In the genomic region with DNA sequence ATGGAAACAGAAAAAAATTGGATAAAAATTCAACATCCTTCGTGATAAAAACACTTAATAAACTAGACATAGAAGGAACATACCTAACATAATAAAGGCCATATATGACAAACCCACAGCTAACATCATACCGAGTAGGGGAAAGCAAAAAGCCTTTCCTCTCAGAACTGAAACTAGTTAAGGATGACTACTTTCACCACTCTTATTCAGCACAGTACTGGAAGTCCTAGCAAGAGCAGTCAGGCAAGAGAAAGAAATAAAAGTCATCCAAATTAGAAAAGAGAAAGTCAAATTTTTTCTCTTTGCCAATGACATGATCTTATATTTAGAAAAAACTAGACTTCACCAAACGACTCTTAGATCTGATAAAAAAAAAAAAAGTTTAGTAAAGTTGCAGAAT, we compare ENCODE assay signal across 18 cellular contexts. TPM values are rescaled to one million over a fixed set of nuclear protein-coding genes. Genes with fewer than 3 reads are reported as not detected.
DNase-seq lines count a peak whose midpoint lies in the region; ATAC-seq and TF ChIP-seq lines count a peak whose summit lies in the region.
"Had no signal": no experiment of that assay in that cellular context is flagged by ENCODE, and none has a peak within 500 bp of the region (broad histone marks: within the 10 kb centered on the region; RNA-seq: fewer than 3 reads in every experiment).

No MANE protein-coding gene starts in this region.

- TF ChIP-seq CTCF in HEK293 (tag by site-specific recombination; IDR thresholded peaks at IDR 0.05) (no peak), Calu3 (IDR thresholded peaks at IDR 0.05; ENCODE audit: unreplicated experiment) (no peak)

- H3K9ac ChIP-seq in mesendoderm (ENCODE audit: low read length): no peak overlapping the region

- H2BK5ac ChIP-seq in mesendoderm (ENCODE audit: low read length): no peak overlapping the region

- H2BK15ac ChIP-seq in mesendoderm (replicated peaks; ENCODE audit: low read depth): no peak overlapping the region

- no peaks in the 10 kb centered on the region for H3K27me3 ChIP-seq in mesendoderm (ENCODE audit: insufficient read depth, low read length, poor library complexity)
- H3K27me3 ChIP-seq: ascending aorta, colonic mucosa, pancreas, upper lobe of right lung had no signal

- H3K4me1 ChIP-seq in HEK293 (ENCODE audit: control insufficient read depth, insufficient read depth, low read length): peaks cover 10% of the 10 kb centered on the region
- H3K4me1 ChIP-seq in mesendoderm (ENCODE audit: control insufficient read depth, low read depth, low read length): no peaks in the 10 kb centered on the region
- H3K4me1 ChIP-seq: ascending aorta, colonic mucosa, pancreas, upper lobe of right lung had no signal

- H3K4me2 ChIP-seq in mesendoderm (ENCODE audit: low read length): no peak overlapping the region

- H4K8ac ChIP-seq in mesendoderm (ENCODE audit: low read depth, low read length): no peak overlapping the region

- no peak overlapping the region for H3K4ac ChIP-seq in mesendoderm (ENCODE audit: low read depth, low read length)

- H3K56ac ChIP-seq in mesendoderm (ENCODE audit: low read length): no peak overlapping the region

- POLR2A ChIA-PET in HEK293 (lab: Yijun Ruan, JAX): no interaction called here

- H4K5ac ChIP-seq in mesendoderm (ENCODE audit: low read length): no peak overlapping the region

- H3K4me3 Mint-ChIP-seq in activated naive CD4-positive, alpha-beta T cell treated with anti-CD3 and anti-CD28 coated beads for 36 hours: no peak overlapping the region
- H3K4me3 Mint-ChIP-seq in Calu3 (ENCODE audit: low read depth, unreplicated experiment): no peak overlapping the region
- H3K4me3 Mint-ChIP-seq: CD8-positive, alpha-beta memory T cell had no signal

- no TSS peak for BruUV-seq in Calu3 (replicated peaks; lab: Mats Ljungman, UMichigan)

- no peaks in the 10 kb centered on the region for H3K79me2 ChIP-seq in mesendoderm (ENCODE audit: control insufficient read depth, insufficient read depth, low read length)

- no peak overlapping the region for H3K23ac ChIP-seq in mesendoderm (ENCODE audit: low read length)

- peaks cover 5% of the 10 kb centered on the region for H3K4me1 Mint-ChIP-seq in activated naive CD4-positive, alpha-beta T cell treated with anti-CD3 and anti-CD28 coated beads for 36 hours (ENCODE audit: low read depth)
- no peaks in the 10 kb centered on the region for H3K4me1 Mint-ChIP-seq in Calu3 (ENCODE audit: low read depth, unreplicated experiment)

- no CpG with 5 or more reads among the region's 3 CpGs for WGBS in mesendoderm (ENCODE audit: extremely low coverage, insufficient coverage, low lambda C conversion rate)

- peaks cover 32 to 38% of the 10 kb centered on the region in 2 donors for H3K36me3 Mint-ChIP-seq in activated naive CD4-positive, alpha-beta T cell treated with anti-CD3 and anti-CD28 coated beads, Interleukin-2, amount 50 U/mL, for 72 hours
- peaks cover 52% of the 10 kb centered on the region for H3K36me3 Mint-ChIP-seq in activated naive CD4-positive, alpha-beta T cell treated with anti-CD3 and anti-CD28 coated beads for 36 hours (ENCODE audit: low read depth)
- H3K36me3 Mint-ChIP-seq in Calu3 (ENCODE audit: insufficient read depth, unreplicated experiment): no peaks in the 10 kb centered on the region

- H2AK5ac ChIP-seq in mesendoderm (ENCODE audit: low read length): no peak overlapping the region

- H2BK120ac ChIP-seq in mesendoderm (ENCODE audit: low read depth, low read length): no peak overlapping the region

- CTCF ChIA-PET in activated naive CD4-positive, alpha-beta T cell treated with anti-CD3 and anti-CD28 coated beads for 36 hours (lab: Charles Lee): no interaction called here
- CTCF ChIA-PET in HEK293 (lab: Yijun Ruan, JAX): interaction anchor here (0.7 kb wide), 1 partner anchor 160 kb away, joined by 3 read pairs; no protein-coding TSS in a partner anchor
- CTCF ChIA-PET in Calu3 (lab: Charles Lee): no interaction called here

- H3K4me3 ChIP-seq in HEK293 (ENCODE audit: low read depth, low read length): no peak overlapping the region
- no peak overlapping the region for H3K4me3 ChIP-seq in mesendoderm (ENCODE audit: low read length)
- H3K4me3 ChIP-seq: ascending aorta, colonic mucosa, pancreas, upper lobe of right lung had no signal

- peaks cover 7% of the 10 kb centered on the region for H3K9me3 ChIP-seq in HEK293 (ENCODE audit: control insufficient read depth, insufficient read depth, low read depth, low read length)
- H3K9me3 ChIP-seq: colonic mucosa, pancreas had no signal

- H3K27ac ChIP-seq in HEK293 (ENCODE audit: extremely low read depth, low read depth, low read length) (no peak overlapping the region), mesendoderm (ENCODE audit: low read depth, low read length) (no peak overlapping the region)
- H3K27ac ChIP-seq: ascending aorta, colonic mucosa, pancreas, upper lobe of right lung had no signal

- intact Hi-C loops in activated naive CD4-positive, alpha-beta T cell treated with anti-CD3 and anti-CD28 coated beads for 36 hours (cut with micrococcal nuclease): no loop called here
- intact Hi-C loops in Calu3 (cut with micrococcal nuclease; ENCODE audit: unreplicated experiment): no loop called here

- H3K27me3 Mint-ChIP-seq in activated naive CD4-positive, alpha-beta T cell treated with anti-CD3 and anti-CD28 coated beads for 36 hours (ENCODE audit: low read depth): no peaks in the 10 kb centered on the region
- no peaks in the 10 kb centered on the region for H3K27me3 Mint-ChIP-seq in Calu3 (ENCODE audit: unreplicated experiment)
- H3K27me3 Mint-ChIP-seq: CD8-positive, alpha-beta memory T cell had no signal

- peaks cover 13 to 60% of the 10 kb centered on the region in 2 experiments for H3K36me3 ChIP-seq in HEK293 (ENCODE audit: control insufficient read depth in 2 of 2, insufficient read depth in 1 of 2, low read length in 2 of 2)
- no peaks in the 10 kb centered on the region for H3K36me3 ChIP-seq in mesendoderm (ENCODE audit: control insufficient read depth, insufficient read depth, low read length)
- H3K36me3 ChIP-seq: colonic mucosa, pancreas had no signal

- DNase-seq in activated naive CD4-positive, alpha-beta T cell treated with anti-CD3 and anti-CD28 coated beads, Interleukin-2, amount 50 U/mL, for 72 hours (ENCODE audit: low spot score in 2 of 2): no peak
- no peak for DNase-seq in activated naive CD4-positive, alpha-beta T cell treated with anti-CD3 and anti-CD28 coated beads for 36 hours
- no peak for DNase-seq in Calu3
- no peak for DNase-seq in hypothalamus (lab: John Stamatoyannopoulos, UW)
- no peak for DNase-seq in mesendoderm
- DNase-seq: activated gamma-delta T cell; CD8-positive, alpha-beta memory T cell; colonic mucosa; NCI-H1048; NCI-H69; pancreas; upper lobe of right lung had no signal

- H3K9me3 Mint-ChIP-seq in activated naive CD4-positive, alpha-beta T cell treated with anti-CD3 and anti-CD28 coated beads, Interleukin-2, amount 50 U/mL, for 72 hours: peaks cover 21 to 24% of the 10 kb centered on the region in 2 donors
- H3K9me3 Mint-ChIP-seq in activated naive CD4-positive, alpha-beta T cell treated with anti-CD3 and anti-CD28 coated beads for 36 hours: peaks cover 23% of the 10 kb centered on the region
- peaks cover 5% of the 10 kb centered on the region for H3K9me3 Mint-ChIP-seq in Calu3 (ENCODE audit: low read depth, unreplicated experiment)

- H3K27ac Mint-ChIP-seq in activated naive CD4-positive, alpha-beta T cell treated with anti-CD3 and anti-CD28 coated beads, Interleukin-2, amount 50 U/mL, for 72 hours: no peak overlapping the region
- no peak overlapping the region for H3K27ac Mint-ChIP-seq in activated naive CD4-positive, alpha-beta T cell treated with anti-CD3 and anti-CD28 coated beads for 36 hours
- no peak overlapping the region for H3K27ac Mint-ChIP-seq in Calu3 (ENCODE audit: unreplicated experiment)
- H3K27ac Mint-ChIP-seq: CD8-positive, alpha-beta memory T cell had no signal

- ATAC-seq in activated naive CD4-positive, alpha-beta T cell treated with anti-CD3 and anti-CD28 coated beads, Interleukin-2, amount 50 U/mL, for 72 hours: peak; percentile 82 to 98
- peak; percentile 58 for ATAC-seq in HG03175 (IDR thresholded peaks at IDR 0.05; ENCODE audit: unreplicated experiment)
- no peak for ATAC-seq in HG03095 (IDR thresholded peaks at IDR 0.05; ENCODE audit: unreplicated experiment)
- ATAC-seq: HCT116, Panc1, pancreas, upper lobe of right lung had no signal

- H3K18ac ChIP-seq in mesendoderm (ENCODE audit: low read length): no peak overlapping the region

- no peaks in the 10 kb centered on the region for H3K79me1 ChIP-seq in mesendoderm (ENCODE audit: low read length)

TF ChIP-seq in HEK293, 187 proteins besides CTCF, POLR2A, EP300 and RAD21:
- TF ChIP-seq ZFP69B (tag by site-specific recombination; IDR thresholded peaks at IDR 0.05) (no peak), ZNF416 (tag by site-specific recombination; IDR thresholded peaks at IDR 0.05) (no peak), KLF9 (tag by site-specific recombination; IDR thresholded peaks at IDR 0.05; ENCODE audit: low read depth) (no peak), PRDM1 (tag by site-specific recombination; IDR thresholded peaks at IDR 0.05) (peak; percentile 85), AEBP2 (tag by site-specific recombination; IDR thresholded peaks at IDR 0.05; ENCODE audit: borderline replicate concordance) (no peak)

RNA-seq across cellular contexts. Expression of gene SLC7A9, which starts 25.8 kb away (rescaled TPM):
- not detected for total RNA-seq in activated naive CD4-positive, alpha-beta T cell treated with anti-CD3 and anti-CD28 coated beads, Interleukin-2, amount 50 U/mL, for 72 hours
- total RNA-seq in activated naive CD4-positive, alpha-beta T cell treated with anti-CD3 and anti-CD28 coated beads for 36 hours: not detected
- total RNA-seq in Calu3 (2022): 0.64 and 1.3 TPM in 2 replicates
- polyA plus RNA-seq in mesendoderm (2013, experiment 1 of 2): 0.01 TPM
- polyA plus RNA-seq in mesendoderm (2013, experiment 2 of 2): 0.03 TPM
- total RNA-seq: ascending aorta had no signal
- polyA plus RNA-seq: CD8-positive, alpha-beta memory T cell had no signal
